Comparison of ENCODE assay signal across 8 cellular contexts in genomic region chr17:1490643-1491405, GRCh38. TPM values are rescaled to one million over a fixed set of nuclear protein-coding genes. Genes with fewer than 3 reads are reported as not detected.
DNase-seq lines count a peak whose midpoint lies in the region; ATAC-seq and TF ChIP-seq lines count a peak whose summit lies in the region.

No MANE protein-coding gene starts in this region.

- POLR2A ChIA-PET in A673 (lab: Charles Lee; ENCODE audit: low non-redundant PET): no interaction called here

- H3K9me3 ChIP-seq in A673 (ENCODE audit: low read depth, low read length, poor library complexity, severe bottlenecking): no peaks in the 10 kb centered on the region

- H3K4me1 ChIP-seq in A673 (ENCODE audit: insufficient read depth, low read length, poor library complexity, severe bottlenecking): peaks cover 16% of the 10 kb centered on the region

- H3K4me3 Mint-ChIP-seq in osteocyte (ENCODE audit: unreplicated experiment): peak overlapping the region; percentile 82

- no peaks in the 10 kb centered on the region for H3K27me3 ChIP-seq in A673 (replicated peaks; ENCODE audit: insufficient read depth, low read depth, low read length, poor library complexity)

- TF ChIP-seq CTCF in A673 (conservative IDR thresholded peaks at IDR 0.05; ENCODE audit: low read depth, low read length) (no peak), osteocyte (IDR thresholded peaks at IDR 0.05) (no peak)

- no peaks in the 10 kb centered on the region for H3K27me3 Mint-ChIP-seq in osteocyte (ENCODE audit: unreplicated experiment)

- ATAC-seq in GM18873 (IDR thresholded peaks at IDR 0.05; ENCODE audit: low FRiP score, unreplicated experiment): peak; percentile 33
- ATAC-seq in HG03520 (IDR thresholded peaks at IDR 0.05; ENCODE audit: unreplicated experiment): peak; percentile 38

- CTCF ChIA-PET in A673 (lab: Charles Lee): no interaction called here

- H3K36me3 Mint-ChIP-seq in osteocyte (ENCODE audit: unreplicated experiment): no peaks in the 10 kb centered on the region

- H3K36me3 ChIP-seq in A673 (ENCODE audit: insufficient read depth, low read length, poor library complexity, severe bottlenecking): no peaks in the 10 kb centered on the region

- H3K9me3 Mint-ChIP-seq in osteocyte (ENCODE audit: unreplicated experiment): no peaks in the 10 kb centered on the region

- H3K4me3 ChIP-seq in A673 (ENCODE audit: low read depth, low read length, poor library complexity, severe bottlenecking): peak overlapping the region; percentile 59

- peak overlapping the region; percentile 77 for H3K27ac Mint-ChIP-seq in osteocyte (ENCODE audit: unreplicated experiment)

- intact Hi-C loops in A673 (cut with micrococcal nuclease; ENCODE audit: unreplicated experiment): no loop called here

- BruUV-seq in A673 (replicated peaks; lab: Mats Ljungman, UMichigan): no TSS peak

- DNase-seq in A673 (ENCODE audit: low spot score): peak; percentile 70
- peak; percentile 65 for DNase-seq in RKO (ENCODE audit: low spot score)
- peak; percentile 44 for DNase-seq in activated gamma-delta T cell (lab: John Stamatoyannopoulos, UW)
- DNase-seq in germinal center (ENCODE audit: low spot score): peak; percentile 81
- DNase-seq in osteocyte (ENCODE audit: extremely low spot score, unreplicated experiment): no peak
- no peak for DNase-seq in inferior parietal cortex (ENCODE audit: extremely low spot score)

- H3K27ac ChIP-seq in A673 (ENCODE audit: low read depth, low read length, poor library complexity, severe bottlenecking): peak overlapping the region; percentile 59

- peaks cover 49% of the 10 kb centered on the region for H3K4me1 Mint-ChIP-seq in osteocyte (ENCODE audit: unreplicated experiment)

RNA-seq across cellular contexts. Expression of gene MYO1C, which starts 1.7 kb away (rescaled TPM):
- total RNA-seq in A673 (2021) (101 and 103 TPM in 2 replicates), osteocyte (183 and 184 TPM in 2 replicates)

RNA-seq across cellular contexts. Expression of gene INPP5K, which starts 25.6 kb away (rescaled TPM):
- total RNA-seq in A673 (2021) (26.2 and 27.5 TPM in 2 replicates), osteocyte (44.5 and 49.4 TPM in 2 replicates)

RNA-seq across cellular contexts. Expression of gene CRK, which starts 34.8 kb away (rescaled TPM):
- 85.9 and 86.5 TPM in 2 replicates for total RNA-seq in A673 (2021)
- total RNA-seq in osteocyte: 55.8 and 57.1 TPM in 2 replicates

Comparison
In these comparisons a context has a peak if more than half of its experiments do, and no peak if none do; other contexts are left out.
1. DNase-seq: peak in A673 (single experiment), RKO (single experiment), activated gamma-delta T cell (single experiment) and germinal center (single experiment); none in osteocyte (single experiment) and inferior parietal cortex (single experiment).